Comparison of ENCODE assay signal across 13 cellular contexts in genomic region chr3:29695905-29696238, GRCh38.
DNase-seq lines count a peak whose midpoint lies in the region; ATAC-seq, FAIRE-seq and TF ChIP-seq lines count a peak whose summit lies in the region.
"Had no signal": no experiment of that assay in that cellular context is flagged by ENCODE, and none has a peak within 500 bp of the region (broad histone marks: within the 10 kb centered on the region; RNA-seq: fewer than 3 reads in every experiment).

No MANE protein-coding gene starts in this region.

- no peak overlapping the region for H4K5ac ChIP-seq in H9 (ENCODE audit: insufficient read length, low read depth, low read length)

- no peak overlapping the region for H3K56ac ChIP-seq in H9 (ENCODE audit: insufficient read length, low read depth, low read length)

- no peak overlapping the region for H3K4me2 ChIP-seq in H9 (ENCODE audit: insufficient read depth, insufficient read length, low read length)

- no peak overlapping the region for H3K14ac ChIP-seq in H9 (ENCODE audit: insufficient read depth, low read length)

- no peaks in the 10 kb centered on the region for H3K79me2 ChIP-seq in H9 (ENCODE audit: insufficient read depth, low read length)

- no peaks in the 10 kb centered on the region for H3K27me3 ChIP-seq in H9 (ENCODE audit: insufficient read depth, low read length)
- H3K27me3 ChIP-seq in bronchial epithelial cell (ENCODE audit: control insufficient read depth, insufficient read depth, low read length): no peaks in the 10 kb centered on the region
- no peaks in the 10 kb centered on the region for H3K27me3 ChIP-seq in left lung
- no peaks in the 10 kb centered on the region for H3K27me3 ChIP-seq in spleen (replicated peaks in 1 of 7)

- H2BK20ac ChIP-seq in H9 (ENCODE audit: low read depth, low read length, poor library complexity, severe bottlenecking): no peak overlapping the region

- no peak overlapping the region for H2AFZ ChIP-seq in H9 (ENCODE audit: low read length)

- H3K27ac ChIP-seq in H9 (ENCODE audit: insufficient read length, low read depth, low read length) (no peak overlapping the region), left lung (peak overlapping the region; percentile 59 to 74), spleen (peak overlapping the region in 5 of 8 donors; percentile 2 to 49 (median 45))

- no peaks in the 10 kb centered on the region for H3K79me1 ChIP-seq in H9 (ENCODE audit: insufficient read depth, low read depth, low read length, poor library complexity, severe bottlenecking)

- H4K91ac ChIP-seq in H9 (ENCODE audit: insufficient read length, low read depth, low read length): no peak overlapping the region

- no peak for TF ChIP-seq POLR2A in spleen (IDR thresholded peaks at IDR 0.05)

- no peak overlapping the region for H3K9ac ChIP-seq in H9 (ENCODE audit: extremely low read depth, insufficient read length, low read length)

- CTCF ChIA-PET in activated CD4-positive, alpha-beta T cell treated with anti-CD3 and anti-CD28 coated beads for 36 hours (lab: Charles Lee): no interaction called here

- no peak overlapping the region for H4K8ac ChIP-seq in H9 (replicated peaks; ENCODE audit: insufficient read length, low read depth, low read length)

- no peak overlapping the region for H2BK12ac ChIP-seq in H9 (ENCODE audit: insufficient read length, low read depth, low read length)

- H3K4me1 Mint-ChIP-seq in H9: peaks cover 31 to 41% of the 10 kb centered on the region in 2 experiments
- no peaks in the 10 kb centered on the region for H3K4me1 Mint-ChIP-seq in activated CD4-positive, alpha-beta T cell treated with anti-CD3 and anti-CD28 coated beads for 36 hours
- H3K4me1 Mint-ChIP-seq: activated CD8-positive, alpha-beta memory T cell treated with anti-CD3 and anti-CD28 coated beads, Interleukin-2, amount 10 ng/mL, durations not matched to agents 7 days and 5 days; T-helper 17 cell had no signal

- ATAC-seq in left lung: no peak
- no peak for ATAC-seq in GM18519 (IDR thresholded peaks at IDR 0.05; ENCODE audit: low FRiP score, unreplicated experiment)
- no peak for ATAC-seq in activated CD4-positive, alpha-beta T cell treated with anti-CD3 and anti-CD28 coated beads for 36 hours
- ATAC-seq: activated CD8-positive, alpha-beta memory T cell treated with anti-CD3 and anti-CD28 coated beads, Interleukin-2, amount 10 ng/mL, durations not matched to agents 7 days and 5 days; T-helper 17 cell had no signal

- no peak overlapping the region for H2AK5ac ChIP-seq in H9 (ENCODE audit: insufficient read length, low read length)

- H3K36me3 Mint-ChIP-seq in H9 (ENCODE audit: insufficient read depth in 1 of 3, low read depth in 3 of 3): peaks cover 3 to 10% (median 4%) of the 10 kb centered on the region in 3 experiments; a peak in 5 of 7 replicates
- H3K36me3 Mint-ChIP-seq in activated CD4-positive, alpha-beta T cell treated with anti-CD3 and anti-CD28 coated beads for 36 hours (ENCODE audit: low read depth): no peaks in the 10 kb centered on the region
- H3K36me3 Mint-ChIP-seq: activated CD8-positive, alpha-beta memory T cell treated with anti-CD3 and anti-CD28 coated beads, Interleukin-2, amount 10 ng/mL, durations not matched to agents 7 days and 5 days; CD14-positive monocyte had no signal

- H3K23ac ChIP-seq in H9 (ENCODE audit: insufficient read length, low read depth, low read length): no peak overlapping the region

- H3K9me3 ChIP-seq in H9 (ENCODE audit: control insufficient read depth, low read depth, low read length) (no peaks in the 10 kb centered on the region), left lung (peaks cover 0 to under 1% of the 10 kb centered on the region in 2 donors), spleen (peaks cover 0 to 12% (median 0%) of the 10 kb centered on the region in 8 donors)

- FAIRE-seq in bronchial epithelial cell (lab: Jason Lieb, UNC): peak; percentile 18

- H4K20me1 ChIP-seq in H9 (ENCODE audit: control insufficient read depth, insufficient read depth, insufficient read length): no peaks in the 10 kb centered on the region

- TF ChIP-seq CTCF in H9 (conservative IDR thresholded peaks at IDR 0.05) (no peak), bronchial epithelial cell (IDR thresholded peaks at IDR 0.05; ENCODE audit: insufficient read depth, low read length, severe bottlenecking) (no peak), left lung (IDR thresholded peaks at IDR 0.05) (no peak), spleen (IDR thresholded peaks at IDR 0.05 in 8 of 11, conservative IDR thresholded peaks at IDR 0.05 in 3 of 11) (no peak)

- no peak overlapping the region for H2BK5ac ChIP-seq in H9 (ENCODE audit: insufficient read length, low read length)

- H3K36me3 ChIP-seq in bronchial epithelial cell (ENCODE audit: control insufficient read depth, insufficient read depth, low read length): no peaks in the 10 kb centered on the region
- H3K36me3 ChIP-seq in left lung: no peaks in the 10 kb centered on the region
- no peaks in the 10 kb centered on the region for H3K36me3 ChIP-seq in spleen

- H3K4me3 Mint-ChIP-seq in H9: no peak overlapping the region
- no peak overlapping the region for H3K4me3 Mint-ChIP-seq in activated CD4-positive, alpha-beta T cell treated with anti-CD3 and anti-CD28 coated beads for 36 hours
- H3K4me3 Mint-ChIP-seq: activated CD8-positive, alpha-beta memory T cell treated with anti-CD3 and anti-CD28 coated beads, Interleukin-2, amount 10 ng/mL, durations not matched to agents 7 days and 5 days; T-helper 17 cell had no signal

- H3K23me2 ChIP-seq in H9 (ENCODE audit: insufficient read length, low read depth, low read length, poor library complexity, severe bottlenecking): no peaks in the 10 kb centered on the region

- POLR2A ChIA-PET in activated CD4-positive, alpha-beta T cell treated with anti-CD3 and anti-CD28 coated beads for 36 hours (lab: Charles Lee): no interaction called here

- H3K27me3 Mint-ChIP-seq in H9 (ENCODE audit: low read depth): no peaks in the 10 kb centered on the region
- peaks cover 5% of the 10 kb centered on the region for H3K27me3 Mint-ChIP-seq in activated CD4-positive, alpha-beta T cell treated with anti-CD3 and anti-CD28 coated beads for 36 hours
- H3K27me3 Mint-ChIP-seq: T-helper 17 cell had no signal

- no peak overlapping the region for H3K18ac ChIP-seq in H9 (ENCODE audit: insufficient read length, low read depth, low read length)

- H3T11ph ChIP-seq in H9 (ENCODE audit: low read length): no peak overlapping the region

- H3K4me1 ChIP-seq in H9 (ENCODE audit: insufficient read depth, low read length) (peaks cover 3% of the 10 kb centered on the region; the same call in 1 of the 2 replicates), left lung (peaks cover 16 to 19% of the 10 kb centered on the region in 2 donors), spleen (peaks cover 0 to 4% (median 1%) of the 10 kb centered on the region in 6 donors)

- intact Hi-C loops in left lung (cut with DNase I): no loop called here
- intact Hi-C loops in spleen (cut with DNase I; ENCODE audit: low total_unique reads): no loop called here
- intact Hi-C loops in activated CD4-positive, alpha-beta T cell treated with anti-CD3 and anti-CD28 coated beads for 36 hours (cut with DNase I, micrococcal nuclease): no loop called here

- no peak overlapping the region for H2BK15ac ChIP-seq in H9 (ENCODE audit: low read depth, low read length)

- H3K4me3 ChIP-seq in bronchial epithelial cell (ENCODE audit: low read depth, low read length) (no peak overlapping the region), left lung (no peak overlapping the region), spleen (no peak overlapping the region)

- H3K4ac ChIP-seq in H9 (ENCODE audit: low read depth, low read length): no peak overlapping the region

- DNase-seq in H9 (no peak), bronchial epithelial cell (ENCODE audit: low read depth) (no peak), left lung (no peak), spleen (no peak), ureter (ENCODE audit: low spot score) (no peak), SHP77 (lab: John Stamatoyannopoulos, UW) (no peak)
- no peak for DNase-seq in activated CD4-positive, alpha-beta T cell treated with anti-CD3 and anti-CD28 coated beads for 36 hours
- DNase-seq: activated CD8-positive, alpha-beta memory T cell treated with anti-CD3 and anti-CD28 coated beads, Interleukin-2, amount 10 ng/mL, durations not matched to agents 7 days and 5 days; erythroblast; NCI-H82; T-helper 17 cell had no signal

- H3K27ac Mint-ChIP-seq in H9: peak overlapping the region; percentile 25 to 89 (median 87); a peak in 6 of 7 replicates
- H3K27ac Mint-ChIP-seq in activated CD4-positive, alpha-beta T cell treated with anti-CD3 and anti-CD28 coated beads for 36 hours: no peak overlapping the region
- H3K27ac Mint-ChIP-seq: activated CD8-positive, alpha-beta memory T cell treated with anti-CD3 and anti-CD28 coated beads, Interleukin-2, amount 10 ng/mL, durations not matched to agents 7 days and 5 days; T-helper 17 cell had no signal

- peaks cover 4 to 6% of the 10 kb centered on the region in 2 experiments; a peak in 4 of 5 replicates for H3K9me3 Mint-ChIP-seq in H9
- peaks cover 3% of the 10 kb centered on the region for H3K9me3 Mint-ChIP-seq in activated CD4-positive, alpha-beta T cell treated with anti-CD3 and anti-CD28 coated beads for 36 hours (ENCODE audit: low read depth)

- H2BK120ac ChIP-seq in H9 (ENCODE audit: low read depth, low read length, poor library complexity, severe bottlenecking): no peak overlapping the region

- no CpG with 5 or more reads among the region's 2 CpGs for WGBS in H9 (ENCODE audit: extremely low coverage, insufficient read length, low lambda C conversion rate)
- WGBS in spleen, 5 donors: 74 to 88% (median 79%) methylated on average over 2 of the region's 2 CpGs
